Comparison of ENCODE assay signal across 15 cellular contexts in genomic region chr9:98916660-98917059, GRCh38. TPM values are rescaled to one million over a fixed set of nuclear protein-coding genes. Genes with fewer than 3 reads are reported as not detected.
DNase-seq lines count a peak whose midpoint lies in the region; ATAC-seq and TF ChIP-seq lines count a peak whose summit lies in the region.
"Had no signal": no experiment of that assay in that cellular context is flagged by ENCODE, and none has a peak within 500 bp of the region (broad histone marks: within the 10 kb centered on the region; RNA-seq: fewer than 3 reads in every experiment).

No MANE protein-coding gene starts in this region.

- H3K27me3 ChIP-seq in colonic mucosa = no peaks in the 10 kb centered on the region
- no peaks in the 10 kb centered on the region for H3K27me3 ChIP-seq in gastrocnemius medialis

- H3K27ac Mint-ChIP-seq in activated CD4-positive, alpha-beta T cell treated with anti-CD3 and anti-CD28 coated beads, Interleukin-2, amount 10 ng/mL, durations not matched to agents 7 days and 5 days = no peak overlapping the region
- H3K27ac Mint-ChIP-seq: HFFc6 had no signal

- no peak overlapping the region for H3K27ac ChIP-seq in colonic mucosa
- peak overlapping the region in 3 of 4 donors; percentile 1 to 41 (median 40) for H3K27ac ChIP-seq in gastrocnemius medialis
- H3K27ac ChIP-seq: C4-2B, VCaP had no signal

- POLR2A ChIA-PET in activated CD4-positive, alpha-beta T cell treated with anti-CD3 and anti-CD28 coated beads, Interleukin-2, amount 10 ng/mL, durations not matched to agents 7 days and 5 days (lab: Charles Lee) = no interaction called here

- H3K27me3 Mint-ChIP-seq in activated CD4-positive, alpha-beta T cell treated with anti-CD3 and anti-CD28 coated beads, Interleukin-2, amount 10 ng/mL, durations not matched to agents 7 days and 5 days = peaks cover 6% of the 10 kb centered on the region

- no peak overlapping the region for H3K4me3 Mint-ChIP-seq in activated CD4-positive, alpha-beta T cell treated with anti-CD3 and anti-CD28 coated beads, Interleukin-2, amount 10 ng/mL, durations not matched to agents 7 days and 5 days
- H3K4me3 Mint-ChIP-seq: HFFc6 had no signal

- peak; percentile 49 to 54 for ATAC-seq in gastrocnemius medialis
- ATAC-seq in GM19351 (IDR thresholded peaks at IDR 0.05; ENCODE audit: unreplicated experiment) = no peak

- H3K4me1 ChIP-seq in colonic mucosa = no peaks in the 10 kb centered on the region
- H3K4me1 ChIP-seq in gastrocnemius medialis = peaks cover 0 to 10% of the 10 kb centered on the region in 2 donors

- H3K4me3 ChIP-seq in colonic mucosa (no peak overlapping the region), gastrocnemius medialis (no peak overlapping the region)

- H3K9me3 ChIP-seq in colonic mucosa = no peaks in the 10 kb centered on the region
- H3K9me3 ChIP-seq in gastrocnemius medialis = no peaks in the 10 kb centered on the region

- no peak for TF ChIP-seq POLR2A in gastrocnemius medialis (IDR thresholded peaks at IDR 0.05)

- TF ChIP-seq CTCF in colonic mucosa (IDR thresholded peaks at IDR 0.05) (no peak), gastrocnemius medialis (IDR thresholded peaks at IDR 0.05 in 4 of 5, conservative IDR thresholded peaks at IDR 0.05 in 1 of 5) (no peak)

- H3K36me3 Mint-ChIP-seq in activated CD4-positive, alpha-beta T cell treated with anti-CD3 and anti-CD28 coated beads, Interleukin-2, amount 10 ng/mL, durations not matched to agents 7 days and 5 days (ENCODE audit: low read depth) = no peaks in the 10 kb centered on the region

- in situ Hi-C loops in gastrocnemius medialis (cut with MboI; ENCODE audit: low sequenced_read_pairs in 4 of 4) = no loop called here

- intact Hi-C loops in colonic mucosa (cut with DNase I) = no loop called here
- intact Hi-C loops in gastrocnemius medialis (cut with DNase I; ENCODE audit: low total_unique reads) = no loop called here

- no peak overlapping the region for H3K9ac ChIP-seq in colonic mucosa (ENCODE audit: low read depth in 2 of 2, low read length in 2 of 2)

- H3K9me3 Mint-ChIP-seq in activated CD4-positive, alpha-beta T cell treated with anti-CD3 and anti-CD28 coated beads, Interleukin-2, amount 10 ng/mL, durations not matched to agents 7 days and 5 days = no peaks in the 10 kb centered on the region
- H3K9me3 Mint-ChIP-seq: HFFc6 had no signal

- H3K36me3 ChIP-seq in colonic mucosa = no peaks in the 10 kb centered on the region
- H3K36me3 ChIP-seq in gastrocnemius medialis = no peaks in the 10 kb centered on the region

- H3K4me1 Mint-ChIP-seq in activated CD4-positive, alpha-beta T cell treated with anti-CD3 and anti-CD28 coated beads, Interleukin-2, amount 10 ng/mL, durations not matched to agents 7 days and 5 days = no peaks in the 10 kb centered on the region

- DNase-seq in LHCN-M2 (ENCODE audit: low read depth) = peak; percentile 27
- peak; percentile 32 for DNase-seq in colonic mucosa
- DNase-seq in iPS-NIHi7 (ENCODE audit: extremely low spot score) = peak; percentile 91
- peak; percentile 19 to 39 for DNase-seq in gastrocnemius medialis
- no peak for DNase-seq in NCI-H2081 (lab: John Stamatoyannopoulos, UW)
- no peak for DNase-seq in LoVo (ENCODE audit: low spot score)
- no peak for DNase-seq in activated CD4-positive, alpha-beta T cell treated with anti-CD3 and anti-CD28 coated beads, Interleukin-2, amount 10 ng/mL, durations not matched to agents 7 days and 5 days
- DNase-seq: HFFc6, midbrain, NCI-H1436 treated with DMSO at 0.1 percent for 48 hours, NCI-H526, SHP77 treated with DMSO at 0.1 percent for 48 hours had no signal

- CTCF ChIA-PET in activated CD4-positive, alpha-beta T cell treated with anti-CD3 and anti-CD28 coated beads, Interleukin-2, amount 10 ng/mL, durations not matched to agents 7 days and 5 days (lab: Charles Lee) = interaction anchor here (1.5 kb wide), 1 partner anchor 8 kb away, joined by 3 read pairs; no protein-coding TSS in a partner anchor

RNA-seq across cellular contexts. Expression of gene COL15A1, which starts 27.0 kb away (rescaled TPM):
- total RNA-seq in LHCN-M2 (2014; rRNA removed) (3.4 and 5.3 TPM in 2 replicates), colonic mucosa (10 to 100 TPM in 1 of 2 donors, 1 to 10 TPM in 1; 6.0 to 16.0 TPM), gastrocnemius medialis (1 to 10 TPM; 4.0 to 7.8 (median 6.8) TPM)
- polyA plus RNA-seq in LHCN-M2 (2012) = 3.4 TPM
- under 1 TPM; 0.07 to 0.12 TPM for total RNA-seq in activated CD4-positive, alpha-beta T cell treated with anti-CD3 and anti-CD28 coated beads, Interleukin-2, amount 10 ng/mL, durations not matched to agents 7 days and 5 days

Comparison
In these comparisons a context has a peak if more than half of its experiments do, and no peak if none do; other contexts are left out.
1. DNase-seq: peak in LHCN-M2 (single experiment), colonic mucosa (single experiment), iPS-NIHi7 (single experiment) and gastrocnemius medialis (2 of 2); none in NCI-H2081 (0 of 2), LoVo (single experiment) and activated CD4-positive, alpha-beta T cell treated with anti-CD3 and anti-CD28 coated beads, Interleukin-2, amount 10 ng/mL, durations not matched to agents 7 days and 5 days (single experiment).